Comparison of ENCODE assay signal across 8 cellular contexts in the genomic region with DNA sequence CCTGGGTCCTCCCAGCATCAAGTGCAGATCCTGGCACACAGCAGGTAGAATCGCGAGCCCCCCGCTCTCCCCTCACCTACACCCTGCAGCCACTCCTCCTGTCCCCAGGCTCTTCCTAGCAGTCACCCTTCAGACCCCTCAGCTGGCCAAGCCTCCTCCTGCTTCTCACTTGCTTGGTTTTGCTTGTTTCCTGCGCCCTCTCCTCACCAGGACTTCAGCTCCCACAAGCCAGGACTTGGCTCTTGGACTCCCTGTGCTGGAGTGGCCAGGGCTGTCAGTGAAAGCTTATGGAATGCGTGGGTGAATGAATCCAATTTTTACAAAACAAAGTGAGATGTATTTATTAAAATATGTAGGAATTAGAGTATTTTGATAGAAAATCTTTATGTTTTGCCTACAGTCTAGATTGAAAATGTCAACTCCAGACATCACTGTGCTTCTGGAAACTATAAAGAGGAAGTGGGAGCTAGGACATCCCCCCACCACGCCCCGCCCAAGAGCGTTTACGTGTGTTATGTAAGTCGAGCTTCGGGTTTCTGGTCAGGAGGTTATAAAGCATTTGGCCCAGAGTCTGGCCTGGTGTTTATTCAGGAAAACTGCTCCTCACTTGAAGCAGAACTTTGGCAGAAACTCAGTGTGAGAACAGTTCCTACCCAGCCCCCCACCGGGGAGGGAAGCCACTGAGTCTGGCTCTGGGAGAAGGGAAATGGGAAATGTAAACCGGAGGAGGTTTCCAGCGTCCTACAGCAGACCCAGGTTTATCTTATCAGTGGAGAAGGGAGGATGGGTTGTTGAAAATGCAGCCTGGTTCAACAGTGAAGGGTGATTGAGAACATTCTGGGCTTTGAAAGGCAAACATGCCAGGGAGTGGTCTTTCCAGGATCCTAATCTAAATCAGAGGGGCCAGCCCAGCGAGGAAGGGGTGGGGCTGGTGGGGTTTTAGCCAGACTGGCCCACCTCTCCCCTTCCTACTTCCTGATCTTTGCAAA. TPM values are rescaled to one million over a fixed set of nuclear protein-coding genes. Genes with fewer than 3 reads are reported as not detected.
DNase-seq lines count a peak whose midpoint lies in the region; ATAC-seq, FAIRE-seq and TF ChIP-seq lines count a peak whose summit lies in the region.

No MANE protein-coding gene starts in this region.

- peak; percentile 66 for ATAC-seq in HG02885 (IDR thresholded peaks at IDR 0.05; ENCODE audit: poor library complexity, unreplicated experiment)
- peak; percentile 79 to 81 for ATAC-seq in upper lobe of left lung (ENCODE audit: low FRiP score in 2 of 2)

- no peak for TF ChIP-seq CTCF in upper lobe of left lung (IDR thresholded peaks at IDR 0.05)

- H3K36me3 ChIP-seq in mesodermal cell (ENCODE audit: control insufficient read depth, insufficient read depth, low read length) (peaks cover 35% of the 10 kb centered on the region), upper lobe of left lung (peaks cover 0 to 13% (median 2%) of the 10 kb centered on the region in 4 donors)

- peak; percentile 64 for TF ChIP-seq POLR2A in GM12892 (IDR thresholded peaks at IDR 0.05; ENCODE audit: low read depth, low read length)
- peak in 2 of 4 donors; percentile 64 to 84 for TF ChIP-seq POLR2A in upper lobe of left lung (IDR thresholded peaks at IDR 0.05)

- H3K27ac ChIP-seq in mesodermal cell (ENCODE audit: low read depth, low read length, severe bottlenecking) (peak overlapping the region; percentile 93), upper lobe of left lung (peak overlapping the region; percentile 90 to 98 (median 94))

- peak in 2 of 4 donors; percentile 27 to 80 for TF ChIP-seq EP300 in upper lobe of left lung (IDR thresholded peaks at IDR 0.05)

- WGBS in mesodermal cell (ENCODE audit: insufficient coverage in 2 of 2), 2 experiments, result 76 to 79% methylated on average over 10 of the region's 15 CpGs
- WGBS in upper lobe of left lung, 2 donors, result 14 to 16% methylated on average over 15 of the region's 15 CpGs

- H3K9me3 ChIP-seq in mesodermal cell (ENCODE audit: control insufficient read depth, low read length), result no peaks in the 10 kb centered on the region
- H3K9me3 ChIP-seq in upper lobe of left lung, result no peaks in the 10 kb centered on the region

- no peaks in the 10 kb centered on the region for H3K27me3 ChIP-seq in upper lobe of left lung

- H3K4me3 ChIP-seq in mesodermal cell (ENCODE audit: extremely low read depth, insufficient read depth, low read length, poor library complexity, severe bottlenecking) (no peak overlapping the region), upper lobe of left lung (peak overlapping the region in 2 of 4 donors; percentile 15 to 20)

- H3K4me1 ChIP-seq in mesodermal cell (ENCODE audit: control insufficient read depth, insufficient read depth, low read length, poor library complexity, severe bottlenecking) (peaks cover 37% of the 10 kb centered on the region), upper lobe of left lung (peaks cover 81 to 100% (median 96%) of the 10 kb centered on the region in 4 donors)

- peak; percentile 81 for FAIRE-seq in GM12892 (lab: Jason Lieb, UNC)
- no peak for FAIRE-seq in urothelium cell line (lab: Jason Lieb, UNC)

- no peak for DNase-seq in GM12892 (ENCODE audit: insufficient read length)
- DNase-seq in OCI-M1 (lab: John Stamatoyannopoulos, UW), result peak; percentile 97
- DNase-seq in dermis blood vessel endothelial cell, result peak; percentile 96
- DNase-seq in upper lobe of left lung, result peak in 1 of 2 donors; percentile 94
- DNase-seq in urothelium cell line (ENCODE audit: low spot score), result no peak
- DNase-seq in NCI-H1436 (lab: John Stamatoyannopoulos, UW), result no peak

RNA-seq across cellular contexts. Expression of a gene that starts 8.8 kb away (rescaled TPM):
- 5.9 TPM for polyA plus RNA-seq in GM12892 (2012; ENCODE audit: missing spikeins)
- total RNA-seq in dermis blood vessel endothelial cell, result 68.6 and 76.6 TPM in 2 replicates
- polyA plus RNA-seq in mesodermal cell (2013, experiment 1 of 2), result 127 TPM
- polyA plus RNA-seq in mesodermal cell (2013, experiment 2 of 2), result 142 TPM
- 100 to 1,000 TPM; 138 to 573 (median 265) TPM for total RNA-seq in upper lobe of left lung

Comparison
In these comparisons a context has a peak if more than half of its experiments do, and no peak if none do; other contexts are left out.
1. DNase-seq: peak in OCI-M1 (single experiment) and dermis blood vessel endothelial cell (single experiment); none in GM12892 (single experiment), urothelium cell line (single experiment) and NCI-H1436 (single experiment).